13 cellular contexts compared by ENCODE assay signal in the genomic region with DNA sequence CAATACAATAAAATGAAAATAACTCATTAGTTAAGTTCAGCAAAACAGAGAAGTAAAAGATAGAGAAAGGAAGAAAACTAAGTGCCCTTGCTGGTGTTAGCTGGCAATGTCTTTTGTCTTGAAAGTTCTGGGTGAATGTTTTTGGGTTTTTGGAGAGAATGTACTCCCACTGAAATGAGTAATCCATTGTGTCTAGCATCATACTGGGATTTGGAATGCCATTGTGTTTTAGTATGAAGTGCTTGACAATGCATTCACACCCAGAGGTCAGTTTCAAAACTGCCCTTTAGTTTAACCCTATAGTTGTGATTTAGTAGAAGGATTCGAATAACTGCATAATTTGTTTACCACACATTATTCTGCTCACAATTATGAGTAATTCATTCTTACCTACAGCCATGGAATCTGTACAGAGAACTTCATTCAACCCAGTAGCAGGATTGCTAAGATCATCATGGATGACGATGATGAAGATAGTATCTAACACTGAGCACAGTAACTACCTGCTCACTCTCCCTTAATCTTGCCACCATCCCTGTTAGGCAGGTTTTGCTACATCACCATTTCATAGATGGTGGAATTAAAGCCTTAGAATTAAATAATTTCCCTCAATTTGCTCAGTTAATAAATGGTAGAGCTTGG. TPM values are rescaled to one million over a fixed set of nuclear protein-coding genes. Genes with fewer than 3 reads are reported as not detected.
DNase-seq lines count a peak whose midpoint lies in the region; ATAC-seq, FAIRE-seq and TF ChIP-seq lines count a peak whose summit lies in the region.
"Had no signal": no experiment of that assay in that cellular context is flagged by ENCODE, and none has a peak within 500 bp of the region (broad histone marks: within the 10 kb centered on the region; RNA-seq: fewer than 3 reads in every experiment).

No MANE protein-coding gene starts in this region.

- H3K79me1 ChIP-seq in H9 (ENCODE audit: insufficient read depth, low read depth, low read length, poor library complexity, severe bottlenecking) = no peaks in the 10 kb centered on the region

- H3K4me1 ChIP-seq in A549 = peaks cover 68% of the 10 kb centered on the region
- peaks cover 9% of the 10 kb centered on the region for H3K4me1 ChIP-seq in H9 (ENCODE audit: insufficient read depth, low read length)

- no peak overlapping the region for H4K8ac ChIP-seq in H9 (replicated peaks; ENCODE audit: insufficient read length, low read depth, low read length)

- no peaks in the 10 kb centered on the region for H3K9me3 Mint-ChIP-seq in H9

- no peak overlapping the region for H2BK15ac ChIP-seq in H9 (ENCODE audit: low read depth, low read length)

- H3K27me3 Mint-ChIP-seq in H9 (ENCODE audit: low read depth) = no peaks in the 10 kb centered on the region

- ATAC-seq in A549 (no peak), GM21423 (IDR thresholded peaks at IDR 0.05; ENCODE audit: unreplicated experiment) (no peak)

- no peak overlapping the region for H3K14ac ChIP-seq in H9 (ENCODE audit: insufficient read depth, low read length)

- peak overlapping the region; percentile 82 for H3K4me2 ChIP-seq in A549
- H3K4me2 ChIP-seq in H9 (ENCODE audit: insufficient read depth, insufficient read length, low read length) = no peak overlapping the region
- H3K4me2 ChIP-seq: BLaER1 had no signal

- H3K4ac ChIP-seq in H9 (ENCODE audit: low read depth, low read length) = no peak overlapping the region

- no peak for FAIRE-seq in A549 (lab: Jason Lieb, UNC)
- FAIRE-seq: GM19239 had no signal

- H4K91ac ChIP-seq in H9 (ENCODE audit: insufficient read length, low read depth, low read length) = no peak overlapping the region

- H3K79me2 ChIP-seq in H9 (ENCODE audit: insufficient read depth, low read length) = 0 out of 2 replicates have a peak, but pooled peaks cover 1% of the 10 kb centered on the region

- no peak overlapping the region; a peak in 1 of 5 replicates for H3K4me3 Mint-ChIP-seq in H9

- TF ChIP-seq CTCF in A549 (IDR thresholded peaks at IDR 0.05) = no peak
- TF ChIP-seq CTCF in H9 (conservative IDR thresholded peaks at IDR 0.05) = no peak

- H2AK5ac ChIP-seq in H9 (ENCODE audit: insufficient read length, low read length) = no peak overlapping the region

- no peak overlapping the region for H3K4me3 ChIP-seq in A549
- H3K4me3 ChIP-seq: BLaER1 had no signal

- H2BK12ac ChIP-seq in H9 (ENCODE audit: insufficient read length, low read depth, low read length) = no peak overlapping the region

- no peaks in the 10 kb centered on the region for H3K36me3 Mint-ChIP-seq in H9 (ENCODE audit: insufficient read depth in 1 of 3, low read depth in 3 of 3)

- POLR2A ChIA-PET in A549 (lab: Yijun Ruan, JAX) = no interaction called here

- no peak overlapping the region for H3K9ac ChIP-seq in H9 (ENCODE audit: extremely low read depth, insufficient read length, low read length)
- H3K9ac ChIP-seq: BLaER1 had no signal

- H2BK120ac ChIP-seq in H9 (ENCODE audit: low read depth, low read length, poor library complexity, severe bottlenecking) = no peak overlapping the region

- H3K18ac ChIP-seq in H9 (ENCODE audit: insufficient read length, low read depth, low read length) = no peak overlapping the region

- no peak for TF ChIP-seq EP300 in A549 (IDR thresholded peaks at IDR 0.05)

- no peak overlapping the region for H2BK20ac ChIP-seq in H9 (ENCODE audit: low read depth, low read length, poor library complexity, severe bottlenecking)

- no peaks in the 10 kb centered on the region for H4K20me1 ChIP-seq in H9 (ENCODE audit: control insufficient read depth, insufficient read depth, insufficient read length)
- H4K20me1 ChIP-seq: BLaER1 had no signal

- H3K4me1 Mint-ChIP-seq in H9 = peaks cover 39 to 42% of the 10 kb centered on the region in 2 experiments

- H2AFZ ChIP-seq in H9 (ENCODE audit: low read length) = no peak overlapping the region

- no peak overlapping the region for H4K5ac ChIP-seq in H9 (ENCODE audit: insufficient read length, low read depth, low read length)

- no peaks in the 10 kb centered on the region for H3K9me3 ChIP-seq in A549
- H3K9me3 ChIP-seq in H9 (ENCODE audit: control insufficient read depth, low read depth, low read length) = no peaks in the 10 kb centered on the region
- H3K9me3 ChIP-seq: BLaER1 had no signal

- WGBS in A549 (ENCODE audit: missing lambda C conversion rate) = 58% methylated on average over 2 of the region's 2 CpGs
- no CpG with 5 or more reads among the region's 2 CpGs for WGBS in H9 (ENCODE audit: extremely low coverage, insufficient read length, low lambda C conversion rate)

- no peak overlapping the region for H3T11ph ChIP-seq in H9 (ENCODE audit: low read length)

- H3K23me2 ChIP-seq in H9 (ENCODE audit: insufficient read length, low read depth, low read length, poor library complexity, severe bottlenecking) = no peaks in the 10 kb centered on the region

- H3K27ac ChIP-seq in A549 = peak overlapping the region; percentile 75 to 81; a peak in 5 of 6 replicates
- no peak overlapping the region for H3K27ac ChIP-seq in H9 (ENCODE audit: insufficient read length, low read depth, low read length)
- H3K27ac ChIP-seq: BLaER1 had no signal

- TF ChIP-seq RAD21 in A549 (conservative IDR thresholded peaks at IDR 0.05 in 1 of 2, IDR thresholded peaks at IDR 0.05 in 1 of 2) = no peak

- H2BK5ac ChIP-seq in H9 (ENCODE audit: insufficient read length, low read length) = no peak overlapping the region

- DNase-seq in A549 (ENCODE audit: low read depth in 1 of 2, low spot score in 1 of 2) = no peak
- no peak for DNase-seq in H9
- peak; percentile 47 for DNase-seq in amniotic epithelial cell (ENCODE audit: low read depth)
- DNase-seq in kidney glomerular epithelial cell (lab: John Stamatoyannopoulos, UW) = peak; percentile 65
- DNase-seq in cerebellar cortex (ENCODE audit: low spot score) = no peak
- DNase-seq in HCEC 1CT = no peak
- no peak for DNase-seq in NCI-H2107 treated with DMSO at 0.1 percent for 48 hours (lab: John Stamatoyannopoulos, UW; ENCODE audit: unreplicated experiment)
- DNase-seq: cerebellar nuclear complex, MV-4-11, T-helper 1 cell had no signal

- no peaks in the 10 kb centered on the region for H3K27me3 ChIP-seq in H9 (ENCODE audit: insufficient read depth, low read length)
- H3K27me3 ChIP-seq: BLaER1 had no signal

- peak overlapping the region in 2 of 3 experiments; percentile 46 to 58; a peak in 1 of 7 replicates for H3K27ac Mint-ChIP-seq in H9

- TF ChIP-seq POLR2A in A549 (IDR thresholded peaks at IDR 0.05; ENCODE audit: low read length) = no peak

- CTCF ChIA-PET in A549 (lab: Yijun Ruan, JAX) = interaction anchor here (4.5 kb wide), 1 partner anchor 34 kb away, joined by 25 read pairs; a partner anchor contains a TSS

- H3K23ac ChIP-seq in H9 (ENCODE audit: insufficient read length, low read depth, low read length) = no peak overlapping the region

- H3K56ac ChIP-seq in H9 (ENCODE audit: insufficient read length, low read depth, low read length) = no peak overlapping the region

TF ChIP-seq in A549, 52 proteins besides CTCF, POLR2A, EP300 and RAD21:
- TF ChIP-seq CHD4 (IDR thresholded peaks at IDR 0.05; ENCODE audit: borderline replicate concordance) (no peak), FOSL2 (IDR thresholded peaks at IDR 0.05) (no peak), FOSL2 (CRISPR knock-in tag; IDR thresholded peaks at IDR 0.05) (peak; percentile 28; the same call in 1 of the 2 replicates)

RNA-seq across cellular contexts. Expression of a gene that starts 33.9 kb away (rescaled TPM):
- 2.5 and 3.2 TPM in 2 replicates for polyA plus RNA-seq in A549 (2011; rRNA removed)
- polyA plus RNA-seq in A549 (2012; cell fraction: cytosol; rRNA removed) = 1.3 and 1.9 TPM in 2 replicates
- 0.99 and 1.9 TPM in 2 replicates for polyA plus RNA-seq in A549 (2012; cell fraction: nucleus; rRNA removed)
- 1.3 to 1.7 TPM (median 1.5 TPM) in 3 replicates for polyA plus RNA-seq in A549 (2017; fragmentation: RNase III; extraction: RNeasy Plus Mini Kit Qiagen cat#74134 plus additional on column Dnase treatment)
- 5.5 and 6.0 TPM in 2 replicates for polyA minus RNA-seq in A549 (2011; rRNA and poly(A)+ RNA removed)
- total RNA-seq in H9 (2021) = 2.7 TPM in 2 replicates

Comparison
In these comparisons a context has a peak if more than half of its experiments do, and no peak if none do; other contexts are left out.
1. DNase-seq: peak in amniotic epithelial cell (single experiment) and kidney glomerular epithelial cell (single experiment); none in A549 (0 of 2), H9 (single experiment), cerebellar cortex (single experiment), HCEC 1CT (single experiment) and NCI-H2107 treated with DMSO at 0.1 percent for 48 hours (single experiment).